In the genomic region with DNA sequence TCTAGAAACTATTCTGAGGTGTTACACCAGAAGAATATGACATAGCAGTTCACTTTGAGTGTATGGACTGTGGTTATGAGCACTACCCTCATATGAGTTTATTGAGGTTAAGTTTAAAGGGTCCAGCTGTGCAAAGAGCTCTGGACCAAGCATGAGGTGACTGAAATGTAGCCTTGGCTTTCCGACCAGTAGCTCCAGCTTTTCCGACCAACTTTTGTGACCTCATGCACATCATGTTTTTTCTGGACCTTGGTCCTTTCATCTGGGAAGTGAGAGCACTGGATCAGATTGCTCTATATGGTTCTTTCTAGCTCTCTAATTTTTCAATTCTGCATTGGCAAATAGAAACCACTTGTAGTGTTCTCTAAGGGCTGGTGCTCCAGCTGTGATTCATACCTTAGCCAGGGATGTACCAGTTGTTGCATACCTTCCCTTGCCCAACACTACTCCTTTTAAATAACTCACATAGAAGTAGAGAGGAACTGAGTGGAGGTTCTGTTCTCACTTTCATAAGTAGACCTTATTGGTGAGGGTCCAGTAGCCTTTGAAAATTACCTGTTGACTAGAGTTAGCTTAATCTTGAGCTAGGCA, we compare ENCODE assay signal across 1 cellular context.
TF ChIP-seq lines count a peak whose summit lies in the region.

No MANE protein-coding gene starts in this region.

TF ChIP-seq in SK-N-SH treated with all-trans-retinoic acid at 6 μM for 48 hours, 23 proteins besides CTCF, POLR2A, EP300 and RAD21 (continued from another document):
- TF ChIP-seq SNAI2 (CRISPR knock-in tag; IDR thresholded peaks at IDR 0.05), result no peak
- no peak for TF ChIP-seq ZFP30 (CRISPR knock-in tag; IDR thresholded peaks at IDR 0.05)
- no peak for TF ChIP-seq OSR1 (CRISPR knock-in tag; IDR thresholded peaks at IDR 0.05)
- TF ChIP-seq PPARA (CRISPR knock-in tag; IDR thresholded peaks at IDR 0.05; ENCODE audit: borderline replicate concordance), result no peak
- TF ChIP-seq CSDC2 (CRISPR knock-in tag; IDR thresholded peaks at IDR 0.05), result no peak
- TF ChIP-seq, protein P1, sequence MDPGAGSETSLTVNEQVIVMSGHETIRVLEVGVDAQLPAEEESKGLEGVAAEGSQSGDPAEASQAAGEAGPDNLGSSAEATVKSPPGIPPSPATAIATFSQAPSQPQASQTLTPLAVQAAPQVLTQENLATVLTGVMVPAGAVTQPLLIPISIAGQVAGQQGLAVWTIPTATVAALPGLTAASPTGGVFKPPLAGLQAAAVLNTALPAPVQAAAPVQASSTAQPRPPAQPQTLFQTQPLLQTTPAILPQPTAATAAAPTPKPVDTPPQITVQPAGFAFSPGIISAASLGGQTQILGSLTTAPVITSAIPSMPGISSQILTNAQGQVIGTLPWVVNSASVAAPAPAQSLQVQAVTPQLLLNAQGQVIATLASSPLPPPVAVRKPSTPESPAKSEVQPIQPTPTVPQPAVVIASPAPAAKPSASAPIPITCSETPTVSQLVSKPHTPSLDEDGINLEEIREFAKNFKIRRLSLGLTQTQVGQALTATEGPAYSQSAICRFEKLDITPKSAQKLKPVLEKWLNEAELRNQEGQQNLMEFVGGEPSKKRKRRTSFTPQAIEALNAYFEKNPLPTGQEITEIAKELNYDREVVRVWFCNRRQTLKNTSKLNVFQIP (CRISPR knock-in tag; IDR thresholded peaks at IDR 0.05; ENCODE audit: borderline replicate concordance, low read depth), result no peak
- TF ChIP-seq RARB (CRISPR knock-in tag; IDR thresholded peaks at IDR 0.05), result no peak
- TF ChIP-seq ZNF70 (CRISPR knock-in tag; IDR thresholded peaks at IDR 0.05), result no peak
- TF ChIP-seq ZFP3 (CRISPR knock-in tag; IDR thresholded peaks at IDR 0.05), result no peak
- TF ChIP-seq, protein P2, sequence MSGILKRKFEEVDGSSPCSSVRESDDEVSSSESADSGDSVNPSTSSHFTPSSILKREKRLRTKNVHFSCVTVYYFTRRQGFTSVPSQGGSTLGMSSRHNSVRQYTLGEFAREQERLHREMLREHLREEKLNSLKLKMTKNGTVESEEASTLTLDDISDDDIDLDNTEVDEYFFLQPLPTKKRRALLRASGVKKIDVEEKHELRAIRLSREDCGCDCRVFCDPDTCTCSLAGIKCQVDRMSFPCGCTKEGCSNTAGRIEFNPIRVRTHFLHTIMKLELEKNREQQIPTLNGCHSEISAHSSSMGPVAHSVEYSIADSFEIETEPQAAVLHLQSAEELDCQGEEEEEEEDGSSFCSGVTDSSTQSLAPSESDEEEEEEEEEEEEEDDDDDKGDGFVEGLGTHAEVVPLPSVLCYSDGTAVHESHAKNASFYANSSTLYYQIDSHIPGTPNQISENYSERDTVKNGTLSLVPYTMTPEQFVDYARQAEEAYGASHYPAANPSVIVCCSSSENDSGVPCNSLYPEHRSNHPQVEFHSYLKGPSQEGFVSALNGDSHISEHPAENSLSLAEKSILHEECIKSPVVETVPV (CRISPR knock-in tag; IDR thresholded peaks at IDR 0.05), result no peak
- no peak for TF ChIP-seq ARNTL (CRISPR knock-in tag; IDR thresholded peaks at IDR 0.05; ENCODE audit: borderline replicate concordance, low read depth)
